In the genomic region with DNA sequence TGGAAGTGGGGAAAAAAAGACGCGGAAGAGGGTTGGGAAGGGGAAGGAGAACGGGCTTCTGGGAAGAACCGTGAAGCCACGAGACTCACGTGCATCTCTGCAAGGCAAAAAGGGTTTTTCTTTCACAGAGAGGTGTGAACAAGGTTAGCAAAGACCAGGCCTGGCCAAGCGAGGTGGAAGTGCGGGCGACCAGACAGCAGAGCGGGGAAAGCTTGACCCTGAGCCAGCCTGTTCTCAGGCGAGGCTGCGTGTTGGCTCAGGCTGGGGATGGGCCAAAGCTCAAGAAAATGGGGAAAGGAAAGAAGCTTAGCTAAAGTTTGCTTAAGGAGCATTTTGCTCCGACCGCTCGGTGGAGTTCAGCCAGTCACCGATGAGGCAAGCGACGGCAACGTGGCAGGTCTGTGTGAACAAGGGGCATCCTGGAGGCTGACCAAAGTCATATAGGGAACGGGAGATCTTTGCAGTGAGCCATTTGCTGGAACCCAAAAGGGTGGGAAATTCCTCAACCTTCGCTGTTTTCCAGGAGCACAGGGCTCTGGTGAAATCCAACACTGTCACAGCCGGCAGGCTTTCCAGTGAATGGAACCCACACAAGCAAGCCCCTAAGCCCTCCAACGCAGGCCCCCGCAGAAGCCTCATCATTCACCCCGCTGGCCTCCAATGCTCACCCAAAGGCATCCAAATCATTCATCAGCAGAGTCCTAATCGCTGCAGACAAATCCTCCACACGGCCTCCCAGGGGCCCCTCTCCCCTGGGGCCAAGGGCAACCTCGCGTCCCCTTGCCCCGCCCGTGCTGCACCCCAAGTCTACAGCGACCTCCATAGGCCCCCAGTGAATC, we compare ENCODE assay signal across 1 cellular context.
TF ChIP-seq lines count a peak whose summit lies in the region.

No MANE protein-coding gene starts in this region.

TF ChIP-seq in HEK293, 187 proteins besides CTCF, POLR2A, EP300 and RAD21 (continued from another document):
- TF ChIP-seq, protein P1, sequence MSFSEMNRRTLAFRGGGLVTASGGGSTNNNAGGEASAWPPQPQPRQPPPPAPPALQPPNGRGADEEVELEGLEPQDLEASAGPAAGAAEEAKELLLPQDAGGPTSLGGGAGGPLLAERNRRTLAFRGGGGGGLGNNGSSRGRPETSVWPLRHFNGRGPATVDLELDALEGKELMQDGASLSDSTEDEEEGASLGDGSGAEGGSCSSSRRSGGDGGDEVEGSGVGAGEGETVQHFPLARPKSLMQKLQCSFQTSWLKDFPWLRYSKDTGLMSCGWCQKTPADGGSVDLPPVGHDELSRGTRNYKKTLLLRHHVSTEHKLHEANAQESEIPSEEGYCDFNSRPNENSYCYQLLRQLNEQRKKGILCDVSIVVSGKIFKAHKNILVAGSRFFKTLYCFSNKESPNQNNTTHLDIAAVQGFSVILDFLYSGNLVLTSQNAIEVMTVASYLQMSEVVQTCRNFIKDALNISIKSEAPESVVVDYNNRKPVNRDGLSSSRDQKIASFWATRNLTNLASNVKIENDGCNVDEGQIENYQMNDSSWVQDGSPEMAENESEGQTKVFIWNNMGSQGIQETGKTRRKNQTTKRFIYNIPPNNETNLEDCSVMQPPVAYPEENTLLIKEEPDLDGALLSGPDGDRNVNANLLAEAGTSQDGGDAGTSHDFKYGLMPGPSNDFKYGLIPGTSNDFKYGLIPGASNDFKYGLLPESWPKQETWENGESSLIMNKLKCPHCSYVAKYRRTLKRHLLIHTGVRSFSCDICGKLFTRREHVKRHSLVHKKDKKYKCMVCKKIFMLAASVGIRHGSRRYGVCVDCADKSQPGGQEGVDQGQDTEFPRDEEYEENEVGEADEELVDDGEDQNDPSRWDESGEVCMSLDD (tag by site-specific recombination; IDR thresholded peaks at IDR 0.05) = peak; percentile 84
- TF ChIP-seq, protein P2, sequence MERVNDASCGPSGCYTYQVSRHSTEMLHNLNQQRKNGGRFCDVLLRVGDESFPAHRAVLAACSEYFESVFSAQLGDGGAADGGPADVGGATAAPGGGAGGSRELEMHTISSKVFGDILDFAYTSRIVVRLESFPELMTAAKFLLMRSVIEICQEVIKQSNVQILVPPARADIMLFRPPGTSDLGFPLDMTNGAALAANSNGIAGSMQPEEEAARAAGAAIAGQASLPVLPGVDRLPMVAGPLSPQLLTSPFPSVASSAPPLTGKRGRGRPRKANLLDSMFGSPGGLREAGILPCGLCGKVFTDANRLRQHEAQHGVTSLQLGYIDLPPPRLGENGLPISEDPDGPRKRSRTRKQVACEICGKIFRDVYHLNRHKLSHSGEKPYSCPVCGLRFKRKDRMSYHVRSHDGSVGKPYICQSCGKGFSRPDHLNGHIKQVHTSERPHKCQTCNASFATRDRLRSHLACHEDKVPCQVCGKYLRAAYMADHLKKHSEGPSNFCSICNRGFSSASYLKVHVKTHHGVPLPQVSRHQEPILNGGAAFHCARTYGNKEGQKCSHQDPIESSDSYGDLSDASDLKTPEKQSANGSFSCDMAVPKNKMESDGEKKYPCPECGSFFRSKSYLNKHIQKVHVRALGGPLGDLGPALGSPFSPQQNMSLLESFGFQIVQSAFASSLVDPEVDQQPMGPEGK (tag by site-specific recombination; IDR thresholded peaks at IDR 0.05) = peak; percentile 81
- TF ChIP-seq ZNF354C (tag by site-specific recombination; IDR thresholded peaks at IDR 0.05; ENCODE audit: borderline replicate concordance, low read depth) (no peak), ZNF585B (tag by site-specific recombination; IDR thresholded peaks at IDR 0.05) (no peak), ZNF19 (tag by site-specific recombination; IDR thresholded peaks at IDR 0.05; ENCODE audit: low read depth) (no peak), ZNF274 (IDR thresholded peaks at IDR 0.05; ENCODE audit: low read length) (no peak), ZNF274 (tag by site-specific recombination; IDR thresholded peaks at IDR 0.05; ENCODE audit: borderline replicate concordance) (no peak), RBAK (tag by site-specific recombination; IDR thresholded peaks at IDR 0.05) (no peak), ZNF366 (tag by site-specific recombination; conservative IDR thresholded peaks at IDR 0.05) (peak; percentile 48; the same call in 1 of the 2 replicates), ZBTB7A (tag by site-specific recombination; IDR thresholded peaks at IDR 0.05; ENCODE audit: low read depth) (0 out of 2 replicates have a peak, but pooled peaks have one; percentile 49), ZNF311 (tag by site-specific recombination; IDR thresholded peaks at IDR 0.05; ENCODE audit: borderline replicate concordance) (no peak), ZNF48 (tag by site-specific recombination; IDR thresholded peaks at IDR 0.05) (no peak), SCRT1 (tag by site-specific recombination; IDR thresholded peaks at IDR 0.05; ENCODE audit: borderline replicate concordance) (no peak), BCL11B (tag by site-specific recombination; IDR thresholded peaks at IDR 0.05; ENCODE audit: low read depth) (no peak), ZNF280D (tag by site-specific recombination; IDR thresholded peaks at IDR 0.05) (no peak), KLF7 (tag by site-specific recombination; IDR thresholded peaks at IDR 0.05; ENCODE audit: borderline replicate concordance) (no peak), ZNF707 (tag by site-specific recombination; IDR thresholded peaks at IDR 0.05) (no peak), ZNF747 (tag by site-specific recombination; IDR thresholded peaks at IDR 0.05) (no peak), GLIS2 (tag by site-specific recombination; IDR thresholded peaks at IDR 0.05) (peak; percentile 81), ZNF660 (tag by site-specific recombination; IDR thresholded peaks at IDR 0.05) (no peak), ZFHX2 (tag by site-specific recombination; conservative IDR thresholded peaks at IDR 0.05) (peak; percentile 62; the same call in 1 of the 2 replicates), EGR2 (tag by site-specific recombination; IDR thresholded peaks at IDR 0.05; ENCODE audit: low read depth) (no peak), ZNF610 (tag by site-specific recombination; IDR thresholded peaks at IDR 0.05; ENCODE audit: borderline replicate concordance) (no peak)
- TF ChIP-seq, protein P3, sequence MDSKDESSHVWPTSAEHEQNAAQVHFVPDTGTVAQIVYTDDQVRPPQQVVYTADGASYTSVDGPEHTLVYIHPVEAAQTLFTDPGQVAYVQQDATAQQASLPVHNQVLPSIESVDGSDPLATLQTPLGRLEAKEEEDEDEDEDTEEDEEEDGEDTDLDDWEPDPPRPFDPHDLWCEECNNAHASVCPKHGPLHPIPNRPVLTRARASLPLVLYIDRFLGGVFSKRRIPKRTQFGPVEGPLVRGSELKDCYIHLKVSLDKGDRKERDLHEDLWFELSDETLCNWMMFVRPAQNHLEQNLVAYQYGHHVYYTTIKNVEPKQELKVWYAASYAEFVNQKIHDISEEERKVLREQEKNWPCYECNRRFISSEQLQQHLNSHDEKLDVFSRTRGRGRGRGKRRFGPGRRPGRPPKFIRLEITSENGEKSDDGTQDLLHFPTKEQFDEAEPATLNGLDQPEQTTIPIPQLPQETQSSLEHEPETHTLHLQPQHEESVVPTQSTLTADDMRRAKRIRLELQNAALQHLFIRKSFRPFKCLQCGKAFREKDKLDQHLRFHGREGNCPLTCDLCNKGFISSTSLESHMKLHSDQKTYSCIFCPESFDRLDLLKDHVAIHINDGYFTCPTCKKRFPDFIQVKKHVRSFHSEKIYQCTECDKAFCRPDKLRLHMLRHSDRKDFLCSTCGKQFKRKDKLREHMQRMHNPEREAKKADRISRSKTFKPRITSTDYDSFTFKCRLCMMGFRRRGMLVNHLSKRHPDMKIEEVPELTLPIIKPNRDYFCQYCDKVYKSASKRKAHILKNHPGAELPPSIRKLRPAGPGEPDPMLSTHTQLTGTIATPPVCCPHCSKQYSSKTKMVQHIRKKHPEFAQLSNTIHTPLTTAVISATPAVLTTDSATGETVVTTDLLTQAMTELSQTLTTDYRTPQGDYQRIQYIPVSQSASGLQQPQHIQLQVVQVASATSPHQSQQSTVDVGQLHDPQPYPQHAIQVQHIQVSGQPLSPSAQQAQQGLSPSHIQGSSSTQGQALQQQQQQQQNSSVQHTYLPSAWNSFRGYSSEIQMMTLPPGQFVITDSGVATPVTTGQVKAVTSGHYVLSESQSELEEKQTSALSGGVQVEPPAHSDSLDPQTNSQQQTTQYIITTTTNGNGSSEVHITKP (tag by site-specific recombination; IDR thresholded peaks at IDR 0.05) = no peak
- TF ChIP-seq, protein P4, sequence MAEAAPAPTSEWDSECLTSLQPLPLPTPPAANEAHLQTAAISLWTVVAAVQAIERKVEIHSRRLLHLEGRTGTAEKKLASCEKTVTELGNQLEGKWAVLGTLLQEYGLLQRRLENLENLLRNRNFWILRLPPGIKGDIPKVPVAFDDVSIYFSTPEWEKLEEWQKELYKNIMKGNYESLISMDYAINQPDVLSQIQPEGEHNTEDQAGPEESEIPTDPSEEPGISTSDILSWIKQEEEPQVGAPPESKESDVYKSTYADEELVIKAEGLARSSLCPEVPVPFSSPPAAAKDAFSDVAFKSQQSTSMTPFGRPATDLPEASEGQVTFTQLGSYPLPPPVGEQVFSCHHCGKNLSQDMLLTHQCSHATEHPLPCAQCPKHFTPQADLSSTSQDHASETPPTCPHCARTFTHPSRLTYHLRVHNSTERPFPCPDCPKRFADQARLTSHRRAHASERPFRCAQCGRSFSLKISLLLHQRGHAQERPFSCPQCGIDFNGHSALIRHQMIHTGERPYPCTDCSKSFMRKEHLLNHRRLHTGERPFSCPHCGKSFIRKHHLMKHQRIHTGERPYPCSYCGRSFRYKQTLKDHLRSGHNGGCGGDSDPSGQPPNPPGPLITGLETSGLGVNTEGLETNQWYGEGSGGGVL (tag by site-specific recombination; IDR thresholded peaks at IDR 0.05) = no peak; the same call in 1 of the 2 replicates
- TF ChIP-seq, protein P5, sequence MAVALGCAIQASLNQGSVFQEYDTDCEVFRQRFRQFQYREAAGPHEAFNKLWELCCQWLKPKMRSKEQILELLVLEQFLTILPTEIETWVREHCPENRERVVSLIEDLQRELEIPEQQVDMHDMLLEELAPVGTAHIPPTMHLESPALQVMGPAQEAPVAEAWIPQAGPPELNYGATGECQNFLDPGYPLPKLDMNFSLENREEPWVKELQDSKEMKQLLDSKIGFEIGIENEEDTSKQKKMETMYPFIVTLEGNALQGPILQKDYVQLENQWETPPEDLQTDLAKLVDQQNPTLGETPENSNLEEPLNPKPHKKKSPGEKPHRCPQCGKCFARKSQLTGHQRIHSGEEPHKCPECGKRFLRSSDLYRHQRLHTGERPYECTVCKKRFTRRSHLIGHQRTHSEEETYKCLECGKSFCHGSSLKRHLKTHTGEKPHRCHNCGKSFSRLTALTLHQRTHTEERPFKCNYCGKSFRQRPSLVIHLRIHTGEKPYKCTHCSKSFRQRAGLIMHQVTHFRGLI (tag by site-specific recombination; IDR thresholded peaks at IDR 0.05) = no peak
